ENCODE assay signal across 8 cellular contexts in the genomic region with DNA sequence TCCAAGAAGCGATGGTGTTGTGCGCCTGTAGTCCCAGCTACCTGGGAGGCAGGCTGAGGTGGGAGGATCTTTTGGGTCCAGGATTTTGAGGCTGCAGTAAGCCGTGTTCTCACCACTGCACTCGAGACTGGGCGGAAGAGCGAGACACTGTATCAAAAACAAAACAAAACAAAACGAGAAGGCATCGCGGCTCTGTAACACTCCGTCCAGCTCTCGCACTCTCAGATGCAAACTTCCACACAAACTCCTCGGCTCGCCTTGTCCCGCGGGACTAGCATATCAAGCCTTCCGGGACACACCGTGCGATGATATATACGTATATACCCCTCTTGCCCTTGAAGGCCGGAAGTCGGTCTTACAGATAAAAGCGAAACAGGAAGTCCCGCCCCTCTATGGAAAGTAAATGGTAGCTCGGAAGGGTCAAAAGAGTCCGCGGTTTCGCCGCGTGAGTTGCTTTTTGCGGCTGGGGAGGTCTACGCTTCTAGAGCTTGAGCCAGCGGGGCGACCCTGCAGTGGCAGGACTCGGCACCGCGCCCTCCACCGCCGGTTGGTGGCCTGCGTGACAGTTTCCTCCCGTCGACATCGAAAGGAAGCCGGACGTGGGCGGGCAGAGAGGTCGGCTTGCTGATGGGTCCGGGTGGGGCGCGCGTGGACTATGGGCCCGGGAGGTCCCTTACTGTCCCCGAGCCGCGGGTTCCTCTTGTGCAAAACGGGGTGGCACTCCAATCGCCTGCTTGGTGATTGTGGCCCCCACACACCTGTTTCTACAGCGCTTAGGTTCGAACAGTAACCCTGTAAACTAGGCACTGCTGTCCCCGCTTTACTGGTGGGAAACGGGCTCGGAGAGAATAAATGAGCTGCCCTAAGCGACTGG. TPM values are rescaled to one million over a fixed set of nuclear protein-coding genes. Genes with fewer than 3 reads are reported as not detected.
DNase-seq lines count a peak whose midpoint lies in the region; ATAC-seq and TF ChIP-seq lines count a peak whose summit lies in the region.

Gene COA6 (plus strand): TSS at position 393 of the 874 bp plus-strand sequence. CDS start 11 bp downstream, at position 404.

- peak; percentile 11 to 79 for TF ChIP-seq POLR2A in adrenal gland (IDR thresholded peaks at IDR 0.05)
- TF ChIP-seq POLR2A in upper lobe of left lung (IDR thresholded peaks at IDR 0.05), result peak in 3 of 4 donors; percentile 75 to 88 (median 78)

- intact Hi-C loops in adrenal gland (cut with DNase I) (no loop called here), heart right ventricle (cut with DNase I) (no loop called here), posterior cingulate gyrus (cut with DNase I) (loop anchor here (2.0 kb wide), 1 partner anchor 756 kb away; the partner anchor contains the start of gene TOMM20)

- peak in 1 of 4 donors; percentile 48 for TF ChIP-seq EP300 in upper lobe of left lung (IDR thresholded peaks at IDR 0.05)

- H3K4me1 ChIP-seq in adrenal gland (replicated peaks in 1 of 2) (peaks cover 13 to 18% of the 10 kb centered on the region in 2 donors), heart right ventricle (peaks cover 6 to 31% (median 20%) of the 10 kb centered on the region in 9 donors), upper lobe of left lung (peaks cover 14 to 29% (median 17%) of the 10 kb centered on the region in 4 donors)

- 0 to 2% (median 1%) methylated on average over 31 to 62 of the region's 62 CpGs for WGBS in adrenal gland, 4 donors
- 0% methylated on average over 62 of the region's 62 CpGs for WGBS in heart right ventricle, 2 donors
- 1% methylated on average over 35 to 61 of the region's 62 CpGs for WGBS in upper lobe of left lung, 2 donors

- H3K27me3 ChIP-seq in adrenal gland, result no peaks in the 10 kb centered on the region
- no peaks in the 10 kb centered on the region for H3K27me3 ChIP-seq in heart right ventricle
- H3K27me3 ChIP-seq in upper lobe of left lung, result no peaks in the 10 kb centered on the region

- TF ChIP-seq CTCF in GM13976 (IDR thresholded peaks at IDR 0.05; ENCODE audit: borderline replicate concordance, control extremely low read depth, extremely low read depth, insufficient read depth, missing control alignments), result no peak
- TF ChIP-seq CTCF in adrenal gland (IDR thresholded peaks at IDR 0.05), result peak in 1 of 6 experiments; percentile 14
- TF ChIP-seq CTCF in heart right ventricle (IDR thresholded peaks at IDR 0.05), result no peak
- TF ChIP-seq CTCF in upper lobe of left lung (IDR thresholded peaks at IDR 0.05), result peak in 1 of 6 experiments; percentile 49

- no peaks in the 10 kb centered on the region for H3K36me3 ChIP-seq in adrenal gland (replicated peaks in 1 of 2)
- H3K36me3 ChIP-seq in heart right ventricle, result peaks cover 0 to 34% (median 23%) of the 10 kb centered on the region in 9 donors
- H3K36me3 ChIP-seq in upper lobe of left lung, result peaks cover 6 to 25% (median 17%) of the 10 kb centered on the region in 4 donors

- in situ Hi-C loops in GM13976 (cut with MboI; ENCODE audit: low sequenced_read_pairs, unreplicated experiment), result no loop called here

- H3K9me3 ChIP-seq in adrenal gland (replicated peaks in 1 of 3), result no peaks in the 10 kb centered on the region
- H3K9me3 ChIP-seq in heart right ventricle, result no peaks in the 10 kb centered on the region
- H3K9me3 ChIP-seq in upper lobe of left lung, result no peaks in the 10 kb centered on the region

- H3K27ac ChIP-seq in adrenal gland, result peak within 1 kb of the TSS; percentile 93 to 99 (median 96)
- peak within 1 kb of the TSS; percentile 92 to 98 (median 96) for H3K27ac ChIP-seq in heart right ventricle
- H3K27ac ChIP-seq in upper lobe of left lung, result peak within 1 kb of the TSS; percentile 97 to 99 (median 98)

- DNase-seq in GM13976 (ENCODE audit: low spot score) (peak; percentile 90), NCI-H146 (lab: John Stamatoyannopoulos, UW) (peak; percentile 98), T-helper 1 cell (peak; percentile 75 to 95 (median 80)), adrenal gland (peak; percentile 89 to 95 (median 91)), heart right ventricle (peak; percentile 89 to 94), posterior cingulate gyrus (peak; percentile 81 to 98 (median 88)), upper lobe of left lung (peak; percentile 91 to 96)

- peak within 1 kb of the TSS; percentile 17 to 97 (median 88) for H3K4me3 ChIP-seq in adrenal gland
- peak within 1 kb of the TSS; percentile 53 to 88 (median 76) for H3K4me3 ChIP-seq in heart right ventricle
- H3K4me3 ChIP-seq in upper lobe of left lung, result peak within 1 kb of the TSS; percentile 66 to 90 (median 76)

- ATAC-seq in HG02852 (IDR thresholded peaks at IDR 0.05; ENCODE audit: unreplicated experiment) (peak; percentile 92), heart right ventricle (peak; percentile 94 to 98 (median 98)), upper lobe of left lung (ENCODE audit: low FRiP score in 2 of 2) (peak; percentile 97 to 98)

RNA-seq across cellular contexts. Expression of gene COA6, which starts in this region (rescaled TPM):
- total RNA-seq in adrenal gland, result 10 to 100 TPM; 22.9 to 37.7 (median 32.3) TPM
- polyA plus RNA-seq in adrenal gland, result 10 to 100 TPM; 60.4 to 84.7 (median 68.8) TPM
- total RNA-seq in heart right ventricle, result 10 to 100 TPM; 23.4 to 48.4 (median 29.1) TPM
- polyA plus RNA-seq in heart right ventricle, result 10 to 100 TPM; 95.3 to 98.5 TPM
- total RNA-seq in upper lobe of left lung, result 10 to 100 TPM in 5 of 6 donors, 1 to 10 TPM in 1; 1.2 to 26.4 (median 15.3) TPM

Comparison
In these comparisons a context has a peak if more than half of its experiments do, and no peak if none do; other contexts are left out.
1. Peak in every context shown above with its lines: DNase-seq, ATAC-seq, H3K4me3 ChIP-seq and H3K27ac ChIP-seq.